8 cellular contexts compared by ENCODE assay signal in genomic region chr1:61083799-61084385, GRCh38. TPM values are rescaled to one million over a fixed set of nuclear protein-coding genes. Genes with fewer than 3 reads are reported as not detected.
DNase-seq lines count a peak whose midpoint lies in the region; ATAC-seq, FAIRE-seq and TF ChIP-seq lines count a peak whose summit lies in the region.

No MANE protein-coding gene starts in this region.

- peaks cover 5% of the 10 kb centered on the region for H3K36me3 Mint-ChIP-seq in activated CD8-positive, alpha-beta memory T cell treated with anti-CD3 and anti-CD28 coated beads, Interleukin-2, amount 10 ng/mL, durations not matched to agents 7 days and 5 days

- CTCF ChIA-PET in activated CD8-positive, alpha-beta memory T cell treated with anti-CD3 and anti-CD28 coated beads, Interleukin-2, amount 10 ng/mL, durations not matched to agents 7 days and 5 days (lab: Charles Lee), result interaction anchor here (3.7 kb wide), 1 partner anchor 34 kb away, joined by 18 read pairs; no protein-coding TSS in a partner anchor
- CTCF ChIA-PET in K562 (lab: Yijun Ruan, JAX; ENCODE audit: low intra/inter-chr PET ratio), result no interaction called here

- H3K9me1 ChIP-seq in K562 (ENCODE audit: control insufficient read depth, insufficient read depth, low read length), result no peaks in the 10 kb centered on the region

- H3K9me3 Mint-ChIP-seq in activated CD8-positive, alpha-beta memory T cell treated with anti-CD3 and anti-CD28 coated beads, Interleukin-2, amount 10 ng/mL, durations not matched to agents 7 days and 5 days (ENCODE audit: low read depth), result no peaks in the 10 kb centered on the region

- H3K36me3 ChIP-seq in K562 (ENCODE audit: control insufficient read depth, insufficient read depth, low read length) (peaks cover 14% of the 10 kb centered on the region), right lobe of liver (peaks cover 0 to 9% (median 2%) of the 10 kb centered on the region in 4 donors), thyroid gland (peaks cover 0 to 6% of the 10 kb centered on the region in 2 donors)

- WGBS in K562 (ENCODE audit: insufficient coverage, low coverage, missing lambda C conversion rate), result 2% methylated on average over 11 of the region's 19 CpGs
- WGBS in right lobe of liver (ENCODE audit: insufficient coverage, low coverage, low lambda C conversion rate, missing lambda C conversion rate), result 4% methylated on average over 9 of the region's 19 CpGs
- 6 to 10% methylated on average over 18 to 19 of the region's 19 CpGs for WGBS in thyroid gland, 2 donors

- no peak for DNase-seq in activated CD8-positive, alpha-beta memory T cell treated with anti-CD3 and anti-CD28 coated beads, Interleukin-2, amount 10 ng/mL, durations not matched to agents 7 days and 5 days
- no peak for DNase-seq in activated CD8-positive, alpha-beta memory T cell treated with anti-CD3 and anti-CD28 coated beads, Interleukin-2, amount 50 U/mL, for 48 hours
- DNase-seq in K562 (ENCODE audit: extremely low read depth in 1 of 4, low spot score in 3 of 4) (peak in 2 of 4 experiments; percentile 44 to 47), right lobe of liver (no peak), thyroid gland (no peak), OCI-M2 (lab: John Stamatoyannopoulos, UW; ENCODE audit: unreplicated experiment) (no peak)

- in situ Hi-C loops in K562 (cut with MboI), result no loop called here

- no peaks in the 10 kb centered on the region for H4K20me1 ChIP-seq in K562 (replicated peaks; ENCODE audit: control insufficient read depth, insufficient read depth, low read length)

- peaks cover 31% of the 10 kb centered on the region for H3K27me3 Mint-ChIP-seq in activated CD8-positive, alpha-beta memory T cell treated with anti-CD3 and anti-CD28 coated beads, Interleukin-2, amount 10 ng/mL, durations not matched to agents 7 days and 5 days

- intact Hi-C loops in K562 (cut with micrococcal nuclease) (loop anchor here (5.0 to 10.0 kb wide), 2 partner anchors 98 to 109 kb away; no protein-coding TSS in a partner anchor), right lobe of liver (cut with DNase I) (no loop called here), thyroid gland (cut with DNase I) (loop anchor here (2.0 kb wide), 1 partner anchor 31 kb away; no protein-coding TSS in a partner anchor)

- H3K9me3 ChIP-seq in K562 (replicated peaks; ENCODE audit: control insufficient read depth, insufficient read depth, low read depth, low read length) (no peaks in the 10 kb centered on the region), right lobe of liver (no peaks in the 10 kb centered on the region), thyroid gland (no peaks in the 10 kb centered on the region)

- ATAC-seq in activated CD8-positive, alpha-beta memory T cell treated with anti-CD3 and anti-CD28 coated beads, Interleukin-2, amount 10 ng/mL, durations not matched to agents 7 days and 5 days, result no peak
- ATAC-seq in K562 (no peak), right lobe of liver (no peak), GM21526 (IDR thresholded peaks at IDR 0.05; ENCODE audit: low FRiP score, unreplicated experiment) (no peak), GM19324 (IDR thresholded peaks at IDR 0.05; ENCODE audit: low FRiP score, unreplicated experiment) (no peak)

- peak overlapping the region; percentile 72 for H2AFZ ChIP-seq in K562 (ENCODE audit: low read depth, low read length)

- H3K27me3 ChIP-seq in K562 (ENCODE audit: control insufficient read depth in 2 of 2, insufficient read depth in 2 of 2, low read length in 2 of 2), result no peaks in the 10 kb centered on the region
- no peaks in the 10 kb centered on the region for H3K27me3 ChIP-seq in right lobe of liver
- H3K27me3 ChIP-seq in thyroid gland, result no peaks in the 10 kb centered on the region

- no TSS peak for BruUV-seq in K562 (replicated peaks; lab: Mats Ljungman, UMichigan)

- peak overlapping the region; percentile 33 for H3K27ac Mint-ChIP-seq in activated CD8-positive, alpha-beta memory T cell treated with anti-CD3 and anti-CD28 coated beads, Interleukin-2, amount 10 ng/mL, durations not matched to agents 7 days and 5 days

- FAIRE-seq in K562 (lab: Jason Lieb, UNC), result no peak

- H3K79me2 ChIP-seq in K562 (ENCODE audit: control insufficient read depth, insufficient read depth, low read length), result peaks cover 63% of the 10 kb centered on the region

- H3K4me3 ChIP-seq in K562, result peak overlapping the region; percentile 63
- H3K4me3 ChIP-seq in right lobe of liver, result peak overlapping the region; percentile 69 to 83 (median 74)
- peak overlapping the region; percentile 85 to 91 (median 85) for H3K4me3 ChIP-seq in thyroid gland (replicated peaks in 1 of 3)

- no peak for TF ChIP-seq CTCF in K562 (IDR thresholded peaks at IDR 0.05 in 2 of 3, conservative IDR thresholded peaks at IDR 0.05 in 1 of 3; ENCODE audit: insufficient read depth in 2 of 3, low read depth in 1 of 3, low read length in 3 of 3)
- no peak for TF ChIP-seq CTCF in right lobe of liver (IDR thresholded peaks at IDR 0.05)
- no peak for TF ChIP-seq CTCF in thyroid gland (IDR thresholded peaks at IDR 0.05)

- H3K4me1 ChIP-seq in K562 (replicated peaks in 1 of 2; ENCODE audit: control insufficient read depth in 2 of 2, insufficient read depth in 2 of 2, low read length in 2 of 2) (peaks cover 12 to 37% of the 10 kb centered on the region in 2 experiments; a peak in 4 of 5 replicates), right lobe of liver (peaks cover 0 to 50% (median 19%) of the 10 kb centered on the region in 4 donors), thyroid gland (peaks cover 30 to 49% of the 10 kb centered on the region in 2 donors)

- POLR2A ChIA-PET in K562 (lab: Yijun Ruan, JAX), result interaction anchor here (0.6 to 1.1 kb wide), 3 partner anchors 30 to 33 kb away, joined by 3 to 4 read pairs (median 4); no protein-coding TSS in a partner anchor

- TF ChIP-seq EP300 in K562 (IDR thresholded peaks at IDR 0.05; ENCODE audit: low read length), result no peak

- TF ChIP-seq POLR2A in K562 (conservative IDR thresholded peaks at IDR 0.05), result no peak
- no peak for TF ChIP-seq POLR2A in right lobe of liver (IDR thresholded peaks at IDR 0.05)
- TF ChIP-seq POLR2A in thyroid gland (IDR thresholded peaks at IDR 0.05), result no peak

- peak overlapping the region; percentile 74 to 96 for H3K9ac ChIP-seq in K562 (ENCODE audit: insufficient read depth in 1 of 2, low read depth in 2 of 2, low read length in 2 of 2)

- no peak for TF ChIP-seq RAD21 in K562 (CRISPR knock-in tag; conservative IDR thresholded peaks at IDR 0.05 in 1 of 2, IDR thresholded peaks at IDR 0.05 in 1 of 2)

- peak overlapping the region; percentile 84 for H3K27ac ChIP-seq in K562 (ENCODE audit: extremely low read depth, low read depth, low read length)
- H3K27ac ChIP-seq in right lobe of liver, result peak overlapping the region; percentile 91 to 98 (median 94)
- H3K27ac ChIP-seq in thyroid gland, result peak overlapping the region; percentile 97 to 99 (median 97)

- H3K4me2 ChIP-seq in K562 (ENCODE audit: insufficient read depth, low read length), result peak overlapping the region; percentile 86

- peaks cover 35% of the 10 kb centered on the region for H3K4me1 Mint-ChIP-seq in activated CD8-positive, alpha-beta memory T cell treated with anti-CD3 and anti-CD28 coated beads, Interleukin-2, amount 10 ng/mL, durations not matched to agents 7 days and 5 days

- H3K4me3 Mint-ChIP-seq in activated CD8-positive, alpha-beta memory T cell treated with anti-CD3 and anti-CD28 coated beads, Interleukin-2, amount 10 ng/mL, durations not matched to agents 7 days and 5 days, result peak overlapping the region; percentile 80

TF ChIP-seq in K562, 482 proteins besides CTCF, POLR2A, EP300 and RAD21 (continues in another document):
- TF ChIP-seq NFRKB (IDR thresholded peaks at IDR 0.05; ENCODE audit: low read depth) (peak; percentile 23; the same call in 1 of the 2 replicates), POLR2H (tag; IDR thresholded peaks at IDR 0.05; ENCODE audit: low read depth) (0 out of 2 replicates have a peak, but pooled peaks have one; percentile 11), CCNT2 (IDR thresholded peaks at IDR 0.05; ENCODE audit: borderline replicate concordance, extremely low read depth, insufficient read length, low read depth, low read length) (peak; percentile 3), MNT (conservative IDR thresholded peaks at IDR 0.05) (0 out of 4 replicates have a peak, but pooled peaks of 1 of the 2 experiments have one; percentile 23)

RNA-seq across cellular contexts. Expression of gene NFIA, which starts 1.5 kb away (rescaled TPM):
- total RNA-seq in activated CD8-positive, alpha-beta memory T cell treated with anti-CD3 and anti-CD28 coated beads, Interleukin-2, amount 10 ng/mL, durations not matched to agents 7 days and 5 days, result 1 to 10 TPM in 1 of 2 experiments, under 1 TPM in 1; 0.80 to 5.4 TPM
- total RNA-seq in K562 (2011; cell fraction: chromatin; rRNA removed; ENCODE audit: low replicate concordance), result 64.5 and 151 TPM in 2 replicates
- 18.0 and 29.1 TPM in 2 replicates for total RNA-seq in K562 (2011; cell fraction: nucleolus; rRNA removed)
- 50.7 and 73.9 TPM in 2 replicates for total RNA-seq in K562 (2011; cell fraction: nucleoplasm; rRNA removed)
- total RNA-seq in K562 (2014; rRNA removed) (6.5 and 9.5 TPM in 2 replicates), K562 (2014; rRNA removed; fragmentation: Illumina TruSeq; extraction: Trizol) (20.3 and 22.6 TPM in 2 replicates), K562 (2015; rRNA removed; fragmentation: Illumina TruSeq; extraction: Trizol) (16.1 and 16.2 TPM in 2 replicates), K562 (2021) (24.2 and 24.9 TPM in 2 replicates), right lobe of liver (10 to 100 TPM; 36.7 to 97.2 (median 57.9) TPM), thyroid gland (100 to 1,000 TPM; 105 to 149 (median 118) TPM)
- polyA plus RNA-seq in K562 (2011; rRNA removed) (9.8 and 11.5 TPM in 2 replicates), K562 (2014; fragmentation: Illumina TruSeq; extraction: Trizol) (8.5 and 9.1 TPM in 2 replicates), K562 (2014; fragmentation: Nextera tagmentation; extraction: Ambion mirVana) (10 to 100 TPM in 1 of 2 experiments, 1 to 10 TPM in 1; 5.3 to 10.1 TPM), K562 (2014; rRNA removed) (7.0 and 8.6 TPM in 2 replicates)
- 12.0 and 15.8 TPM in 2 replicates for polyA plus RNA-seq in K562 (2011; cell fraction: cytosol; rRNA removed)
- 17.4 and 18.8 TPM in 2 replicates for polyA plus RNA-seq in K562 (2011; cell fraction: nucleus; rRNA removed)
- 3.9 and 4.2 TPM in 2 replicates for polyA plus RNA-seq in K562 (2012)
- 37.6 and 46.6 TPM in 2 replicates for polyA minus RNA-seq in K562 (2011; rRNA and poly(A)+ RNA removed)
- polyA minus RNA-seq in K562 (2011; cell fraction: cytosol; rRNA and poly(A)+ RNA removed), result 14.5 and 18.2 TPM in 2 replicates
- polyA minus RNA-seq in K562 (2011; cell fraction: nucleus; rRNA and poly(A)+ RNA removed), result 45.4 and 75.9 TPM in 2 replicates

Comparison
In these comparisons a context has a peak if more than half of its experiments do, and no peak if none do; other contexts are left out.
1. intact Hi-C loops: an anchor here in K562 (5.0 to 10.0 kb wide) and thyroid gland (2.0 kb wide); none called in right lobe of liver.